Comparison of ENCODE assay signal across 15 cellular contexts in the genomic region with DNA sequence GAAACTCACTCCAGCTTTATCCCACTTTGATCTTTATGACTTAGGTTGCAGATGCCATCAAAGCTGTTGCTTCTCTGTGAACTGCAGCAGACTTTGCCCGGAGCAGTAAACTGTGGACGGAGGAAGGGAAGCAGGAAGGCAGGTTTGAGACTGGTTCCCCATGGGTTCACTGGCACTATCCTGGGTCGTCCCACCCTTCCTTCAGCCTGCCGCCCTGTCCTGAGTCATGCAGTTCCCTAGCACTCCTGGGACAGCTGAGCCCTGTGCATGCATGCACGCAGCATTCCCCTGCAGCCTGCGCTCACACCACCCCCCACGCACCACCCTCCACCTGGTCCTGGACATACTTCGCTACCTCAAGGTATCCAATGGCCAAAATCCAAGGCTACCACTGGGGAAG. TPM values are rescaled to one million over a fixed set of nuclear protein-coding genes. Genes with fewer than 3 reads are reported as not detected.
DNase-seq lines count a peak whose midpoint lies in the region; ATAC-seq, FAIRE-seq and TF ChIP-seq lines count a peak whose summit lies in the region.
"Had no signal": no experiment of that assay in that cellular context is flagged by ENCODE, and none has a peak within 500 bp of the region (broad histone marks: within the 10 kb centered on the region; RNA-seq: fewer than 3 reads in every experiment).

No MANE protein-coding gene starts in this region.

- TF ChIP-seq CTCF in H1 (IDR thresholded peaks at IDR 0.05; ENCODE audit: control extremely low read depth in 1 of 3, insufficient read depth in 1 of 3, low read depth in 1 of 3, low read length in 3 of 3) (no peak), mucosa of descending colon (IDR thresholded peaks at IDR 0.05) (no peak)

- no peak overlapping the region for H3K56ac ChIP-seq in H1 (replicated peaks; ENCODE audit: insufficient read length, low read depth, low read length)

- no peak overlapping the region for H3K27ac Mint-ChIP-seq in CD4-positive, alpha-beta memory T cell
- H3K27ac Mint-ChIP-seq: CD8-positive, alpha-beta T cell had no signal

- H3K4me3 ChIP-seq in H1 (ENCODE audit: extremely low read depth in 1 of 4, insufficient read depth in 2 of 4, low read depth in 3 of 4, low read length in 4 of 4), result no peak overlapping the region
- H3K4me3 ChIP-seq in mucosa of descending colon, result no peak overlapping the region
- H3K4me3 ChIP-seq in aorta (ENCODE audit: low read length in 2 of 2), result no peak overlapping the region
- no peak overlapping the region for H3K4me3 ChIP-seq in CD4-positive, alpha-beta memory T cell (ENCODE audit: low read length in 2 of 2)

- no peak overlapping the region for H2BK20ac ChIP-seq in H1 (ENCODE audit: low read length)

- H4K91ac ChIP-seq in H1 (replicated peaks; ENCODE audit: insufficient read length, low read length), result no peak overlapping the region

- peaks cover 1 to 2% of the 10 kb centered on the region in 2 donors for H3K27me3 Mint-ChIP-seq in CD4-positive, alpha-beta memory T cell

- H2AK5ac ChIP-seq in H1 (ENCODE audit: low read depth, low read length), result no peak overlapping the region

- H2BK12ac ChIP-seq in H1 (ENCODE audit: low read depth, low read length), result no peak overlapping the region

- H4K5ac ChIP-seq in H1 (ENCODE audit: insufficient read length, low read depth, low read length), result no peak overlapping the region

- 0 out of 2 replicates have a peak overlapping the region, but pooled peaks have one; percentile 81 for H2BK15ac ChIP-seq in H1 (ENCODE audit: low read length)

- no peak overlapping the region for H3K14ac ChIP-seq in H1 (ENCODE audit: insufficient read length)

- WGBS in H1 (ENCODE audit: extremely low coverage in 1 of 2, insufficient coverage in 1 of 2, insufficient read length in 1 of 2, insufficient replicate concordance in 2 of 2, low coverage in 1 of 2, low lambda C conversion rate in 2 of 2, missing lambda C conversion rate in 1 of 2), 2 experiments, result 86% methylated on average over 8 of the region's 8 CpGs; no CpG with 5 or more reads in 1 of the 2 experiments
- WGBS in aorta, 2 donors, result 89 to 90% methylated on average over 8 of the region's 8 CpGs

- no peak overlapping the region for H3K4ac ChIP-seq in H1 (replicated peaks; ENCODE audit: insufficient read length, low read depth, low read length)

- H3K4me3 Mint-ChIP-seq in CD4-positive, alpha-beta memory T cell, result no peak overlapping the region
- H3K4me3 Mint-ChIP-seq: CD8-positive, alpha-beta T cell had no signal

- POLR2A ChIA-PET in H1 (lab: Charles Lee; ENCODE audit: partially characterized antibody), result no interaction called here
- POLR2A ChIA-PET in CD4-positive, alpha-beta memory T cell (lab: Charles Lee; ENCODE audit: partially characterized antibody), result no interaction called here

- peak overlapping the region; percentile 48; the same call in 1 of the 2 replicates for H4K8ac ChIP-seq in H1 (ENCODE audit: extremely low read depth, insufficient read depth, low read length)

- H3K23ac ChIP-seq in H1 (ENCODE audit: insufficient read length), result no peak overlapping the region

- TF ChIP-seq RAD21 in H1 (IDR thresholded peaks at IDR 0.05 in 1 of 2, conservative IDR thresholded peaks at IDR 0.05 in 1 of 2; ENCODE audit: low read depth in 2 of 2, low read length in 2 of 2), result no peak

- H3K27ac ChIP-seq in H1 (ENCODE audit: low read depth, low read length) (no peak overlapping the region), aorta (ENCODE audit: low read depth in 1 of 2, low read length in 2 of 2) (no peak overlapping the region)
- no peak overlapping the region for H3K27ac ChIP-seq in CD4-positive, alpha-beta memory T cell (ENCODE audit: low read depth, low read length)

- no peaks in the 10 kb centered on the region for H3K79me2 ChIP-seq in H1 (ENCODE audit: control insufficient read depth in 1 of 2, insufficient read depth in 2 of 2, low read length in 2 of 2)

- no peak overlapping the region for H2AFZ ChIP-seq in H1 (ENCODE audit: low read length)

- H3K23me2 ChIP-seq in H1 (ENCODE audit: low read depth, low read length), result no peaks in the 10 kb centered on the region

- intact Hi-C loops in mucosa of descending colon (cut with DNase I, micrococcal nuclease), result no loop called here
- intact Hi-C loops in aorta (cut with DNase I), result no loop called here
- intact Hi-C loops in CD4-positive, alpha-beta memory T cell (cut with micrococcal nuclease), result no loop called here

- no peaks in the 10 kb centered on the region for H3K4me1 Mint-ChIP-seq in CD4-positive, alpha-beta memory T cell

- H3K9me3 ChIP-seq in H1 (ENCODE audit: insufficient read depth in 2 of 2, low read depth in 1 of 2, low read length in 1 of 2) (no peaks in the 10 kb centered on the region), mucosa of descending colon (no peaks in the 10 kb centered on the region), aorta (ENCODE audit: control insufficient read depth, low read length) (no peaks in the 10 kb centered on the region)
- no peaks in the 10 kb centered on the region for H3K9me3 ChIP-seq in CD4-positive, alpha-beta memory T cell (ENCODE audit: control insufficient read depth in 1 of 2, low read length in 2 of 2)

- CTCF ChIA-PET in H1 (lab: Charles Lee; ENCODE audit: partially characterized antibody), result interaction anchor here (0.8 to 14.5 kb wide), 8 partner anchors 10 to 111 kb away, joined by 3 to 451 read pairs (median 4); no protein-coding TSS in a partner anchor
- CTCF ChIA-PET in CD4-positive, alpha-beta memory T cell (lab: Charles Lee; ENCODE audit: partially characterized antibody), result no interaction called here

- no peaks in the 10 kb centered on the region for H3K36me3 Mint-ChIP-seq in CD4-positive, alpha-beta memory T cell
- H3K36me3 Mint-ChIP-seq: CD8-positive, alpha-beta T cell had no signal

- peak; percentile 28 for DNase-seq in activated effector memory CD4-positive, alpha-beta T cell treated with anti-CD3 and anti-CD28 coated beads, Interleukin-2, amount 50 U/mL, for 16 hours
- DNase-seq in activated effector memory CD4-positive, alpha-beta T cell treated with Interleukin-2 at 50 U/mL for 16 hours, result no peak
- DNase-seq in H1 (ENCODE audit: low read depth in 1 of 2, low spot score in 2 of 2) (no peak), mucosa of descending colon (peak; percentile 88 to 91 (median 89)), aorta (peak; percentile 28 to 69), NCI-H526 (lab: John Stamatoyannopoulos, UW) (no peak)
- DNase-seq in stimulated activated CD4-positive, alpha-beta T cell treated with anti-CD3 and anti-CD28 coated beads, Interleukin-4, amount 100 ng/mL, for 24 hours, result no peak
- DNase-seq in CD4-positive, alpha-beta memory T cell, result no peak
- DNase-seq: activated naive CD4-positive, alpha-beta T cell treated with anti-CD3 and anti-CD28 coated beads, Interleukin-2, amount 50 U/mL, for 16 hours; CD8-positive, alpha-beta T cell; effector memory CD4-positive, alpha-beta T cell; foreskin fibroblast; GF-D8; NCI-H2107 had no signal

- TF ChIP-seq EP300 in H1 (IDR thresholded peaks at IDR 0.05; ENCODE audit: borderline replicate concordance in 1 of 2, low read depth in 2 of 2, low read length in 2 of 2), result no peak

- no peak for FAIRE-seq in H1 (lab: Jason Lieb, UNC)
- FAIRE-seq: A204.1 had no signal

- no peak overlapping the region for H3K9ac ChIP-seq in H1 (replicated peaks in 1 of 4; ENCODE audit: extremely low read depth in 1 of 4, low read depth in 3 of 4, low read length in 3 of 4)

- peaks cover 0 to 6% (median 4%) of the 10 kb centered on the region in 4 experiments; a peak in 4 of 7 replicates for H3K4me1 ChIP-seq in H1 (replicated peaks in 1 of 4; ENCODE audit: control insufficient read depth in 3 of 4, insufficient read depth in 4 of 4, low read length in 3 of 4)
- H3K4me1 ChIP-seq in mucosa of descending colon (ENCODE audit: low read depth), result peaks cover 34% of the 10 kb centered on the region
- H3K4me1 ChIP-seq in aorta (ENCODE audit: control insufficient read depth in 1 of 2, insufficient read depth in 2 of 2, low read length in 2 of 2), result no peaks in the 10 kb centered on the region
- no peaks in the 10 kb centered on the region for H3K4me1 ChIP-seq in CD4-positive, alpha-beta memory T cell (ENCODE audit: insufficient read depth, low read length)

- no peaks in the 10 kb centered on the region for H4K20me1 ChIP-seq in H1 (replicated peaks in 1 of 2; ENCODE audit: control insufficient read depth in 1 of 2, insufficient read depth in 2 of 2, low read length in 2 of 2)

- H2BK5ac ChIP-seq in H1 (ENCODE audit: low read depth, low read length), result no peak overlapping the region

- TF ChIP-seq POLR2A in H1 (IDR thresholded peaks at IDR 0.05; ENCODE audit: control extremely low read depth in 1 of 2, low read depth in 2 of 2, low read length in 2 of 2), result no peak

- H3K27me3 ChIP-seq in H1 (replicated peaks in 1 of 4; ENCODE audit: control insufficient read depth in 3 of 4, extremely low read depth in 1 of 4, insufficient read depth in 3 of 4, low read length in 3 of 4), result no peaks in the 10 kb centered on the region
- H3K27me3 ChIP-seq in aorta (ENCODE audit: control insufficient read depth in 1 of 2, insufficient read depth in 2 of 2, low read length in 1 of 2), result no peaks in the 10 kb centered on the region
- no peaks in the 10 kb centered on the region for H3K27me3 ChIP-seq in CD4-positive, alpha-beta memory T cell (ENCODE audit: insufficient read depth, low read length)

- H3K9me3 Mint-ChIP-seq in CD4-positive, alpha-beta memory T cell, result no peaks in the 10 kb centered on the region
- H3K9me3 Mint-ChIP-seq: CD8-positive, alpha-beta T cell had no signal

- no peak overlapping the region for H3K18ac ChIP-seq in H1 (ENCODE audit: extremely low read depth, low read length)

- ATAC-seq in mucosa of descending colon (peak; percentile 89), aorta (ENCODE audit: low FRiP score) (no peak)
- ATAC-seq: CD8-positive, alpha-beta T cell had no signal

- no peak overlapping the region for H2BK120ac ChIP-seq in H1 (replicated peaks; ENCODE audit: low read depth, low read length)

- H3K4me2 ChIP-seq in H1 (ENCODE audit: insufficient read depth in 1 of 2, low read depth in 2 of 2, low read length in 2 of 2), result no peak overlapping the region

- H3K36me3 ChIP-seq in H1 (ENCODE audit: control insufficient read depth in 2 of 4, insufficient read depth in 4 of 4, low read length in 3 of 4) (no peaks in the 10 kb centered on the region), mucosa of descending colon (ENCODE audit: low read depth) (no peaks in the 10 kb centered on the region), aorta (ENCODE audit: control insufficient read depth in 1 of 2, insufficient read depth in 2 of 2, low read length in 1 of 2) (no peaks in the 10 kb centered on the region)
- H3K36me3 ChIP-seq in CD4-positive, alpha-beta memory T cell (ENCODE audit: insufficient read depth, low read length), result no peaks in the 10 kb centered on the region

- no peaks in the 10 kb centered on the region for H3K79me1 ChIP-seq in H1 (ENCODE audit: low read depth, low read length)

RNA-seq across cellular contexts. Expression of a gene that starts 23.5 kb away (rescaled TPM):
- 1.0 and 1.2 TPM in 2 replicates for total RNA-seq in H1 (2021; fragmentation: NEBNext Ultra II Directional; extraction: Animal tissue kit (Norgen Biotek cat#: 25700))
- polyA plus RNA-seq in H1 (2011; rRNA removed), result 1.5 and 2.6 TPM in 2 replicates
- 1.4 TPM for polyA plus RNA-seq in H1 (2011; cell fraction: cytosol; rRNA removed)
- 1.6 TPM for polyA plus RNA-seq in H1 (2011; cell fraction: nucleus; rRNA removed)
- 0.21 to 0.75 TPM (median 0.57 TPM) in 4 replicates for polyA plus RNA-seq in H1 (2012, experiment 1 of 2)
- polyA plus RNA-seq in H1 (2012, experiment 2 of 2), result 0.63 TPM
- 0.93 TPM for polyA plus RNA-seq in H1 (2013, experiment 1 of 2)
- 0.85 TPM for polyA plus RNA-seq in H1 (2013, experiment 2 of 2)
- 1.4 and 1.5 TPM in 2 replicates for polyA minus RNA-seq in H1 (2011; rRNA and poly(A)+ RNA removed)
- 0.66 TPM for polyA minus RNA-seq in H1 (2011; cell fraction: cytosol; rRNA and poly(A)+ RNA removed)
- 2.7 TPM for polyA minus RNA-seq in H1 (2011; cell fraction: nucleus; rRNA and poly(A)+ RNA removed)
- total RNA-seq in mucosa of descending colon, result 10 to 100 TPM in 2 of 3 donors, 1 to 10 TPM in 1; 7.6 to 20.6 (median 14.5) TPM
- total RNA-seq in aorta, result 1 to 10 TPM; 2.9 to 3.9 TPM
- under 1 TPM; 0.50 to 0.54 TPM for polyA plus RNA-seq in aorta
- not detected for total RNA-seq in CD4-positive, alpha-beta memory T cell
- polyA plus RNA-seq in CD4-positive, alpha-beta memory T cell, result not detected
- total RNA-seq: CD8-positive, alpha-beta T cell had no signal

RNA-seq across cellular contexts. Expression of a gene that starts 52.5 kb away (rescaled TPM):
- 7.8 and 9.2 TPM in 2 replicates for total RNA-seq in H1 (2021; fragmentation: NEBNext Ultra II Directional; extraction: Animal tissue kit (Norgen Biotek cat#: 25700))
- 3.0 and 4.1 TPM in 2 replicates for polyA plus RNA-seq in H1 (2011; rRNA removed)
- polyA plus RNA-seq in H1 (2011; cell fraction: cytosol; rRNA removed), result 4.8 TPM
- polyA plus RNA-seq in H1 (2011; cell fraction: nucleus; rRNA removed), result 6.5 TPM
- 4.8 to 6.8 TPM (median 5.9 TPM) in 4 replicates for polyA plus RNA-seq in H1 (2012, experiment 1 of 2)
- polyA plus RNA-seq in H1 (2012, experiment 2 of 2), result 1.1 TPM
- polyA plus RNA-seq in H1 (2013, experiment 1 of 2), result 4.2 TPM
- polyA plus RNA-seq in H1 (2013, experiment 2 of 2), result 4.0 TPM
- 4.0 and 6.5 TPM in 2 replicates for polyA minus RNA-seq in H1 (2011; rRNA and poly(A)+ RNA removed)
- polyA minus RNA-seq in H1 (2011; cell fraction: cytosol; rRNA and poly(A)+ RNA removed), result 4.1 TPM
- 8.1 TPM for polyA minus RNA-seq in H1 (2011; cell fraction: nucleus; rRNA and poly(A)+ RNA removed)
- 10 to 100 TPM; 15.7 to 41.6 (median 21.6) TPM for total RNA-seq in mucosa of descending colon
- 100 to 1,000 TPM in 1 of 2 donors, 10 to 100 TPM in 1; 84.4 to 107 TPM for total RNA-seq in aorta
- polyA plus RNA-seq in aorta, result 10 to 100 TPM; 34.4 to 39.9 TPM
- 10 to 100 TPM; 47.1 to 52.0 TPM for total RNA-seq in CD4-positive, alpha-beta memory T cell
- 10 to 100 TPM in 1 of 2 donors, 1 to 10 TPM in 1; 9.5 to 22.4 TPM for polyA plus RNA-seq in CD4-positive, alpha-beta memory T cell

Comparison
In these comparisons a context has a peak if more than half of its experiments do, and no peak if none do; other contexts are left out.
1. DNase-seq: peak in activated effector memory CD4-positive, alpha-beta T cell treated with anti-CD3 and anti-CD28 coated beads, Interleukin-2, amount 50 U/mL, for 16 hours (single experiment), mucosa of descending colon (3 of 3) and aorta (2 of 2); none in activated effector memory CD4-positive, alpha-beta T cell treated with Interleukin-2 at 50 U/mL for 16 hours (single experiment), H1 (0 of 2), NCI-H526 (0 of 2), stimulated activated CD4-positive, alpha-beta T cell treated with anti-CD3 and anti-CD28 coated beads, Interleukin-4, amount 100 ng/mL, for 24 hours (single experiment) and CD4-positive, alpha-beta memory T cell (0 of 5).